Comparison of ENCODE assay signal across 8 cellular contexts in the genomic region with DNA sequence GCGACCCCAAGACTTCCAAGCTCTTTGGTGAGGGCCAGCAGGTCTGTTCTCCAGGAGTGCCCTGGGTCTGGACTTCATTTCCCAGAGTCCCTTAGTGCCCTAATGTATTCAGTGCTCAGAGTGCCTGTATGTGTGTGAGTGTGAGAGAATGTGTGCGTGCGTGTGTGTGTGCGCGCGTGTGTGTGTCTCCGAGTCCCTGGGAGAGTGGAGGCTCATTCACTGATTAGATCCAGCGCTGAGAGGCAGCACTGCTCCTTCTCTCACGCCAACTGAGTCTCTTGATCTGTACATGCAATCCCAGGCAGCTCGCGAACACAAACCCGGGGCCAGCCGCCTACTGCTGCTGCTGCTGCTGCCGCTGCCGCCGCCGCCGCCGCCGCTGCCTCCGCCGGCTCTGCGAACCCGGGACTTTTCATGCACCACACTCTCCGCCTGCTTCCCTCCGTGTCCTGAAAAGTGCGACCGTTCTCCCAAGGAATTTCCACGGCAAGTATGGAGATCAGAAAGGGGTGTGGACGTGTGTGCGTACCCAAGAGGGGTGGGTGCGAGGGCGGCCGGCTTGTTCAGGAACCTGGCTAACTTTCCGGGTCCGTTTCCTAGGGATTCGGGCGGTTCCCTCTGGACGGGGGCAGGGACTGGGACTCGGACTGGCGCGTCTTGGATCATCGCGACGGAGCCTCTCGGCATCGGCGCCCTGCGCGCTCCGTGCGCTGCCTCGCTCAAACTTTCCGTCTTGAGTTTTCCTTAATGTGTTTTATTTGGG. TPM values are rescaled to one million over a fixed set of nuclear protein-coding genes. Genes with fewer than 3 reads are reported as not detected.
DNase-seq lines count a peak whose midpoint lies in the region; ATAC-seq and TF ChIP-seq lines count a peak whose summit lies in the region.

A gene (plus strand): TSS at position 215 of the 763 bp plus-strand sequence.

- H3K9ac ChIP-seq in HUES6 (ENCODE audit: low read length): peak within 1 kb of the TSS; percentile 59

- no peaks in the 10 kb centered on the region for H4K20me1 ChIP-seq in osteoblast (ENCODE audit: insufficient read depth, low read length)

- no peaks in the 10 kb centered on the region for H3K36me3 ChIP-seq in HUES6 (ENCODE audit: control insufficient read depth, insufficient read depth, low read length)
- H3K36me3 ChIP-seq in osteoblast (ENCODE audit: insufficient read depth, low read length): no peaks in the 10 kb centered on the region

- peak within 1 kb of the TSS; percentile 85 for H3K4me2 ChIP-seq in osteoblast (ENCODE audit: insufficient read depth, low read length)

- no peak within 1 kb of the TSS for H3K27ac ChIP-seq in HUES6 (ENCODE audit: low read depth, low read length)
- no peak within 1 kb of the TSS for H3K27ac ChIP-seq in osteoblast (ENCODE audit: low read depth, low read length)

- TF ChIP-seq CTCF in osteoblast (IDR thresholded peaks at IDR 0.05; ENCODE audit: extremely low read depth, low read depth, low read length): no peak

- intact Hi-C loops in left cardiac atrium (cut with DNase I): loop anchor here in 1 of 2 donors (10.0 kb wide), 1 partner anchor 100 kb away; no protein-coding TSS in a partner anchor

- H2AFZ ChIP-seq in osteoblast (ENCODE audit: low read length): peak within 1 kb of the TSS; percentile 81

- H3K9me3 ChIP-seq in HUES6 (ENCODE audit: control insufficient read depth, insufficient read depth, low read depth, low read length) (no peaks in the 10 kb centered on the region), osteoblast (ENCODE audit: low read depth, low read length) (no peaks in the 10 kb centered on the region)

- H3K4me3 ChIP-seq in HUES6 (ENCODE audit: low read depth, low read length) (peak within 1 kb of the TSS; percentile 77), osteoblast (ENCODE audit: insufficient read depth, low read length) (peak within 1 kb of the TSS; percentile 67)

- ATAC-seq in left cardiac atrium (peak; percentile 42 to 80), GM18502 (IDR thresholded peaks at IDR 0.05; ENCODE audit: poor library complexity, unreplicated experiment) (no peak)

- H3K79me2 ChIP-seq in osteoblast (ENCODE audit: insufficient read depth, low read length): no peaks in the 10 kb centered on the region

- DNase-seq in C1 segment of cervical spinal cord (lab: John Stamatoyannopoulos, UW) (peak in 12 of 14 donors; percentile 35 to 89 (median 78)), amniotic stem cell (lab: John Stamatoyannopoulos, UW) (peak; percentile 41), left cardiac atrium (peak; percentile 44), osteoblast (ENCODE audit: insufficient read length, low spot score, missing footprints) (peak; percentile 93)
- DNase-seq in effector CD4-positive, alpha-beta T cell: no peak

- H3K27me3 ChIP-seq in HUES6 (ENCODE audit: control insufficient read depth, insufficient read depth, low read length) (peaks cover 52% of the 10 kb centered on the region), osteoblast (ENCODE audit: insufficient read depth, low read length) (peaks cover 97% of the 10 kb centered on the region)

- H3K4me1 ChIP-seq in HUES6 (ENCODE audit: control insufficient read depth, insufficient read depth, low read length) (peaks cover 11% of the 10 kb centered on the region; the same call in 1 of the 2 replicates), osteoblast (ENCODE audit: insufficient read depth, low read length) (peaks cover 6% of the 10 kb centered on the region)

TF ChIP-seq in PFSK-1, 5 proteins besides CTCF, POLR2A, EP300 and RAD21:
- TF ChIP-seq SIN3A (IDR thresholded peaks at IDR 0.05; ENCODE audit: borderline replicate concordance, insufficient read depth, low read length) (no peak), FOXP2 (optimal IDR thresholded peaks at IDR 0.05; ENCODE audit: borderline replicate concordance, extremely low read depth, extremely low read length, insufficient read depth) (peak; percentile 32)

RNA-seq across cellular contexts. Expression of the gene that starts here (rescaled TPM):
- 91.1 TPM for polyA plus RNA-seq in PFSK-1 (2012; ENCODE audit: insufficient read length, low read depth)
- 10 to 100 TPM; 67.4 to 68.9 TPM for total RNA-seq in left cardiac atrium
- total RNA-seq in osteoblast: 53.2 and 58.3 TPM in 2 replicates
